ENCODE assay signal across 1 cellular context in the genomic region with DNA sequence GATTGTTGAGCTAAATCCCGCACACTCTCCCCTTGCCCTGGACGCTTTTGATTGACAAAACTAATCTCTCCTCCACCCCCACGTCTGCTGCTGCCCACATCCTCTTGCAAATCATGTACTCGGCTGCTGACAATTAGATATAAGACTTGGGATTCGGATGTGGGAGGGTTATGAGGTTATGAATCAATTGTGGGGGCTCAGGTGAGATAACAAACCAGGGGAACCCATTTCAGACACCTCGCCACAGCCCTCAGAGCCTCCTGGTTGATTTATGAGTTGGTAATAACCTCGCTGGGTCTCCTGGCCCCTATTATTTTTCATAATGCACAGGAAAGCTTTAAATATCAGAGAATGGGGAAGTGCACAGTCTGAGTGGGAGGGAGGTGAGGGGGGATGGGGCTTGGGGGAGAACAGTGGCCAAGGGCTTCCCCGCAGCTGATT.
TF ChIP-seq lines count a peak whose summit lies in the region.

No MANE protein-coding gene starts in this region.

TF ChIP-seq in SK-N-SH, 30 proteins besides CTCF, POLR2A, EP300 and RAD21 (continued from another document):
- TF ChIP-seq, protein P1, sequence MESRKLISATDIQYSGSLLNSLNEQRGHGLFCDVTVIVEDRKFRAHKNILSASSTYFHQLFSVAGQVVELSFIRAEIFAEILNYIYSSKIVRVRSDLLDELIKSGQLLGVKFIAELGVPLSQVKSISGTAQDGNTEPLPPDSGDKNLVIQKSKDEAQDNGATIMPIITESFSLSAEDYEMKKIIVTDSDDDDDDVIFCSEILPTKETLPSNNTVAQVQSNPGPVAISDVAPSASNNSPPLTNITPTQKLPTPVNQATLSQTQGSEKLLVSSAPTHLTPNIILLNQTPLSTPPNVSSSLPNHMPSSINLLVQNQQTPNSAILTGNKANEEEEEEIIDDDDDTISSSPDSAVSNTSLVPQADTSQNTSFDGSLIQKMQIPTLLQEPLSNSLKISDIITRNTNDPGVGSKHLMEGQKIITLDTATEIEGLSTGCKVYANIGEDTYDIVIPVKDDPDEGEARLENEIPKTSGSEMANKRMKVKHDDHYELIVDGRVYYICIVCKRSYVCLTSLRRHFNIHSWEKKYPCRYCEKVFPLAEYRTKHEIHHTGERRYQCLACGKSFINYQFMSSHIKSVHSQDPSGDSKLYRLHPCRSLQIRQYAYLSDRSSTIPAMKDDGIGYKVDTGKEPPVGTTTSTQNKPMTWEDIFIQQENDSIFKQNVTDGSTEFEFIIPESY (IDR thresholded peaks at IDR 0.05; ENCODE audit: borderline replicate concordance, low read depth): no peak
